Comparison of ENCODE assay signal across 2 cellular contexts in genomic region chr2:167689444-167689843, GRCh38.
TF ChIP-seq lines count a peak whose summit lies in the region.

No MANE protein-coding gene starts in this region.

TF ChIP-seq in HCT116, 20 proteins besides CTCF, POLR2A, EP300 and RAD21:
- no peak for TF ChIP-seq FOSL1 (IDR thresholded peaks at IDR 0.05; ENCODE audit: low read depth)
- peak; percentile 67 for TF ChIP-seq SRF (IDR thresholded peaks at IDR 0.05; ENCODE audit: low read depth)

TF ChIP-seq in SK-N-SH, 30 proteins besides CTCF, POLR2A, EP300 and RAD21:
- no peak for TF ChIP-seq FOXM1 (IDR thresholded peaks at IDR 0.05; ENCODE audit: low read depth)
- TF ChIP-seq EZH2phosphoT487 (IDR thresholded peaks at IDR 0.05; ENCODE audit: borderline replicate concordance, low read depth): no peak
- TF ChIP-seq SMC3 (IDR thresholded peaks at IDR 0.05; ENCODE audit: low read depth, low read length): no peak
- no peak for TF ChIP-seq NFIC (IDR thresholded peaks at IDR 0.05; ENCODE audit: borderline replicate concordance)
- no peak for TF ChIP-seq FOSL2 (IDR thresholded peaks at IDR 0.05; ENCODE audit: borderline replicate concordance, low read depth)
- no peak for TF ChIP-seq TCF12 (IDR thresholded peaks at IDR 0.05)
- no peak for TF ChIP-seq RCOR1 (IDR thresholded peaks at IDR 0.05; ENCODE audit: low read length)
- TF ChIP-seq FOXJ3 (CRISPR knock-in tag; IDR thresholded peaks at IDR 0.05): no peak
- no peak for TF ChIP-seq RFX5 (IDR thresholded peaks at IDR 0.05; ENCODE audit: low read length)
- no peak for TF ChIP-seq GABPA (IDR thresholded peaks at IDR 0.05; ENCODE audit: low read depth)
- no peak for TF ChIP-seq POLR2AphosphoS5 (IDR thresholded peaks at IDR 0.05; ENCODE audit: low read depth, low read length)
- no peak for TF ChIP-seq YY1 (IDR thresholded peaks at IDR 0.05; ENCODE audit: low read depth)
- TF ChIP-seq JUND (IDR thresholded peaks at IDR 0.05): no peak
- TF ChIP-seq ZBTB33 (IDR thresholded peaks at IDR 0.05; ENCODE audit: borderline replicate concordance, low read depth): no peak
- no peak for TF ChIP-seq TEAD4 (IDR thresholded peaks at IDR 0.05; ENCODE audit: borderline replicate concordance, insufficient read depth)
- TF ChIP-seq GATA2 (CRISPR knock-in tag; IDR thresholded peaks at IDR 0.05): no peak
- no peak for TF ChIP-seq PBX3 (IDR thresholded peaks at IDR 0.05)
- TF ChIP-seq SIN3A (IDR thresholded peaks at IDR 0.05; ENCODE audit: borderline replicate concordance, low read depth, low read length): no peak
